22 cellular contexts compared by ENCODE assay signal in the genomic region with DNA sequence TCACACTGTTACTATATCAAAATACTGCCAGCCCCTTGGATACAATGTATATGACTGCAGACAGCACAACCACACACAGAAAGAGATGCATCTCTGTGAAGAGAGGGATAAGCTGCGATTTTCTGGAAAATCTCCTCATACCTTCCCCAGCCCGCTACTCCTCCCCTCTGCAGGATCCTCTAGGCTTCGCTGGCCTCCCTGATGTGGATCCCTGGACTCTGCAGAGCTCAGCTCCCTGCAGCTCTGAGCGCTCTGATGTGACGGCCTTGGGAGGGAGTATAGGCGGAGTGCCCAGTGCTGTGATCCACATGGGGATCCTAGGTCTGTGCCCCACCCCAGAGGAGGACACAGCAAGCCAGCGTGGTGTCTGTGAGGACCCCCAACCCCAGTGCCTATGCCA.
"Had no signal": no experiment of that assay in that cellular context is flagged by ENCODE, and none has a peak within 500 bp of the region (broad histone marks: within the 10 kb centered on the region; RNA-seq: fewer than 3 reads in every experiment).

No MANE protein-coding gene starts in this region.

- H3K36me3 ChIP-seq: esophagus squamous epithelium, gastrocnemius medialis, left lung, neutrophil, sigmoid colon, thyroid gland, vagina had no signal

- H3K27me3 Mint-ChIP-seq: stimulated activated naive CD8-positive, alpha-beta T cell treated with anti-CD3 and anti-CD28 coated beads, Interleukin-15, Interleukin-2, amounts not matched to agents 100 ng/mL and 50 ng/mL, for 24 hours had no signal

- H3K27ac ChIP-seq: esophagus squamous epithelium, gastrocnemius medialis, left lung, neutrophil, psoas muscle, sigmoid colon, thyroid gland, vagina had no signal

- H3K4me3 Mint-ChIP-seq: dendritic cell treated with granulocyte-macrophage colony-stimulating factor and Interleukin-4, amounts not matched to agents 40 ng/mL and 50 ng/mL, for 4 days; natural killer cell; stimulated activated effector memory CD8-positive, alpha-beta T cell treated with anti-CD3 and anti-CD28 coated beads, Interleukin-12 subunit alpha, Interleukin-12 subunit beta, amount 100 ng/mL, for 72 hours; stimulated activated naive CD8-positive, alpha-beta T cell treated with anti-CD3 and anti-CD28 coated beads, Interleukin-15, Interleukin-2, amounts not matched to agents 100 ng/mL and 50 ng/mL, for 24 hours had no signal

- H3K27me3 ChIP-seq: esophagus squamous epithelium, gastrocnemius medialis, left lung, neutrophil, sigmoid colon, thyroid gland, vagina had no signal

- DNase-seq: central memory CD4-positive, alpha-beta T cell; effector memory CD4-positive, alpha-beta T cell; erythroblast; esophagus squamous epithelium; gastrocnemius medialis; left cardiac atrium; mesenchymal stem cell; midbrain; natural killer cell; psoas muscle; right cardiac atrium; sigmoid colon; stimulated activated CD4-positive, alpha-beta T cell treated with anti-CD3 and anti-CD28 coated beads, Interleukin-2, amount 100 ng/mL, for 24 hours; stimulated activated CD4-positive, alpha-beta T cell treated with anti-CD3 and anti-CD28 coated beads, Interleukin-4, amount 100 ng/mL, for 24 hours; thyroid gland; trophoblast cell had no signal

- H3K27ac Mint-ChIP-seq: dendritic cell treated with granulocyte-macrophage colony-stimulating factor and Interleukin-4, amounts not matched to agents 40 ng/mL and 50 ng/mL, for 4 days; natural killer cell; stimulated activated naive CD8-positive, alpha-beta T cell treated with anti-CD3 and anti-CD28 coated beads, Interleukin-15, Interleukin-2, amounts not matched to agents 100 ng/mL and 50 ng/mL, for 24 hours had no signal

- ATAC-seq: gastrocnemius medialis; left cardiac atrium; left lung; natural killer cell; psoas muscle; right cardiac atrium; stimulated activated effector memory CD8-positive, alpha-beta T cell treated with anti-CD3 and anti-CD28 coated beads, Interleukin-12 subunit alpha, Interleukin-12 subunit beta, amount 100 ng/mL, for 72 hours had no signal

- H3K4me1 ChIP-seq: esophagus squamous epithelium, gastrocnemius medialis, psoas muscle, sigmoid colon, thyroid gland, vagina had no signal

- H3K9me3 ChIP-seq: esophagus squamous epithelium, gastrocnemius medialis, left lung, neutrophil, psoas muscle, sigmoid colon, thyroid gland, vagina had no signal

- H3K4me3 ChIP-seq: esophagus squamous epithelium, gastrocnemius medialis, left lung, psoas muscle, sigmoid colon, thyroid gland, vagina had no signal

- H3K9me3 Mint-ChIP-seq: dendritic cell treated with granulocyte-macrophage colony-stimulating factor and Interleukin-4, amounts not matched to agents 40 ng/mL and 50 ng/mL, for 4 days; natural killer cell; stimulated activated effector memory CD8-positive, alpha-beta T cell treated with anti-CD3 and anti-CD28 coated beads, Interleukin-12 subunit alpha, Interleukin-12 subunit beta, amount 100 ng/mL, for 72 hours; stimulated activated naive CD8-positive, alpha-beta T cell treated with anti-CD3 and anti-CD28 coated beads, Interleukin-15, Interleukin-2, amounts not matched to agents 100 ng/mL and 50 ng/mL, for 24 hours had no signal

- H3K36me3 Mint-ChIP-seq: natural killer cell; stimulated activated effector memory CD8-positive, alpha-beta T cell treated with anti-CD3 and anti-CD28 coated beads, Interleukin-12 subunit alpha, Interleukin-12 subunit beta, amount 100 ng/mL, for 72 hours had no signal
